18 cellular contexts compared by ENCODE assay signal in the genomic region with DNA sequence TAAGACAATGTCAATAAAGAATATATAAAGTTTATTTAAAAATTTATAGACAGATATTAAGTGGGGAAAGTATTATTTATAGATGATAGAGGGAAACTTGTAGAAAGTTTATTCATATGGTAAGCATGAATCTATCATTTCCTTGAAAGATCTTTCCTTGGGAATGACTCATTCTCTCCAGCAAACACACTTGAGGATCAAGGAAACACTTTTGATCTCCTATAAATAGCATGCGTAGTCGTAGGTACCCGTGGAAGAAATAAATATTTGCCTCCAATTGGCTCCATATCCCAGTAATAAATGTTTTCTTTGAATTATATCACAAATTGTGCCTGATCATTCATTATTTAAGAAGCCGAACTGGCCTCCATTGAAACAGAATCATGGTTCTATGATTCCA.
DNase-seq lines count a peak whose midpoint lies in the region; ATAC-seq, FAIRE-seq and TF ChIP-seq lines count a peak whose summit lies in the region.
"Had no signal": no experiment of that assay in that cellular context is flagged by ENCODE, and none has a peak within 500 bp of the region (broad histone marks: within the 10 kb centered on the region; RNA-seq: fewer than 3 reads in every experiment).

No MANE protein-coding gene starts in this region.

- no peak for TF ChIP-seq EP300 in HepG2 (IDR thresholded peaks at IDR 0.05; ENCODE audit: low read depth in 2 of 2, low read length in 2 of 2)
- TF ChIP-seq EP300 in HepG2 (CRISPR knock-in tag; IDR thresholded peaks at IDR 0.05; ENCODE audit: borderline replicate concordance), result no peak

- H2AFZ ChIP-seq in mesenchymal stem cell (ENCODE audit: low read depth, low read length) (no peak overlapping the region), HepG2 (ENCODE audit: low read length) (no peak overlapping the region)
- H2AFZ ChIP-seq: GM23338 had no signal

- H3K27ac ChIP-seq in mesenchymal stem cell (ENCODE audit: low read length, poor library complexity, severe bottlenecking) (no peak overlapping the region), HepG2 (ENCODE audit: extremely low read length, insufficient read depth, low read length) (no peak overlapping the region)
- H3K27ac ChIP-seq: 22Rv1; BLaER1 treated with 17β-estradiol and CSF1 and Interleukin-3, amounts not matched to agents 10 nM and 100 nM had no signal

- TF ChIP-seq CTCF in bronchial epithelial cell (IDR thresholded peaks at IDR 0.05; ENCODE audit: insufficient read depth, low read length, severe bottlenecking) (no peak), HepG2 (CRISPR knock-in tag; IDR thresholded peaks at IDR 0.05) (no peak)

- no peaks in the 10 kb centered on the region for H3K36me3 Mint-ChIP-seq in stimulated activated memory B cell treated with anti-CD40 and anti-IgM and Interleukin-4, amounts not matched to agents 10 μg/mL and 1 μg/mL and 100 μg/mL, for 72 hours
- H3K36me3 Mint-ChIP-seq: CD8-positive, alpha-beta T cell had no signal

- no peak for ATAC-seq in stimulated activated memory B cell treated with anti-CD40 and anti-IgM and Interleukin-4, amounts not matched to agents 10 μg/mL and 1 μg/mL and 100 μg/mL, for 72 hours
- no peak for ATAC-seq in HepG2
- ATAC-seq: CD8-positive, alpha-beta T cell; GM23338; HCT116 had no signal

- no peaks in the 10 kb centered on the region for H3K36me3 ChIP-seq in bronchial epithelial cell (ENCODE audit: control insufficient read depth, insufficient read depth, low read length)
- no peaks in the 10 kb centered on the region for H3K36me3 ChIP-seq in mesenchymal stem cell (ENCODE audit: control insufficient read depth in 1 of 2, insufficient read depth in 2 of 2, low read depth in 1 of 2, low read length in 2 of 2)
- H3K36me3 ChIP-seq in HepG2 (replicated peaks in 1 of 2; ENCODE audit: control insufficient read depth in 1 of 2, insufficient read depth in 2 of 2, low read length in 2 of 2), result no peaks in the 10 kb centered on the region
- H3K36me3 ChIP-seq: BLaER1 treated with 17β-estradiol and CSF1 and Interleukin-3, amounts not matched to agents 10 nM and 100 nM had no signal

- no peak overlapping the region for H3K18ac ChIP-seq in mesenchymal stem cell (ENCODE audit: low read depth in 1 of 2, low read length in 2 of 2)

- no peak overlapping the region for H3K9ac ChIP-seq in mesenchymal stem cell (ENCODE audit: low read length)
- no peak overlapping the region for H3K9ac ChIP-seq in HepG2 (ENCODE audit: insufficient read depth, low read depth, low read length)
- H3K9ac ChIP-seq: BLaER1 treated with 17β-estradiol and CSF1 and Interleukin-3, amounts not matched to agents 10 nM and 100 nM had no signal

- 45% methylated on average over 4 of the region's 4 CpGs for WGBS in mesenchymal stem cell
- whole genome bisulfite sequencing in HepG2 (ENCODE audit: low lambda C conversion rate), result 54% methylated on average over 4 of the region's 4 CpGs

- no peak overlapping the region for H3K4me3 Mint-ChIP-seq in stimulated activated memory B cell treated with anti-CD40 and anti-IgM and Interleukin-4, amounts not matched to agents 10 μg/mL and 1 μg/mL and 100 μg/mL, for 72 hours
- H3K4me3 Mint-ChIP-seq: B cell; CD8-positive, alpha-beta T cell; GM23338; HFFc6 had no signal

- no peak overlapping the region for H3K14ac ChIP-seq in mesenchymal stem cell (ENCODE audit: low read length in 2 of 2)

- no peak overlapping the region for H4K8ac ChIP-seq in mesenchymal stem cell (ENCODE audit: low read length)

- H3K27ac Mint-ChIP-seq in stimulated activated memory B cell treated with anti-CD40 and anti-IgM and Interleukin-4, amounts not matched to agents 10 μg/mL and 1 μg/mL and 100 μg/mL, for 72 hours, result no peak overlapping the region
- H3K27ac Mint-ChIP-seq: B cell; CD8-positive, alpha-beta T cell; GM23338; HFFc6 had no signal

- TF ChIP-seq RAD21 in HepG2 (CRISPR knock-in tag; IDR thresholded peaks at IDR 0.05), result no peak

- H3K27me3 ChIP-seq in bronchial epithelial cell (ENCODE audit: control insufficient read depth, insufficient read depth, low read length) (no peaks in the 10 kb centered on the region), mesenchymal stem cell (ENCODE audit: control insufficient read depth in 1 of 2, insufficient read depth in 1 of 2, low read length in 2 of 2) (peaks cover 5 to 26% of the 10 kb centered on the region in 2 experiments), HepG2 (ENCODE audit: control insufficient read depth in 1 of 2, insufficient read depth in 2 of 2, low read length in 2 of 2) (no peaks in the 10 kb centered on the region)
- H3K27me3 ChIP-seq: BLaER1 treated with 17β-estradiol and CSF1 and Interleukin-3, amounts not matched to agents 10 nM and 100 nM had no signal

- H2BK5ac ChIP-seq in mesenchymal stem cell (ENCODE audit: low read depth, low read length, poor library complexity, severe bottlenecking), result no peak overlapping the region

- no peaks in the 10 kb centered on the region for H4K20me1 ChIP-seq in HepG2 (ENCODE audit: insufficient read depth, low read length)
- H4K20me1 ChIP-seq: BLaER1 treated with 17β-estradiol and CSF1 and Interleukin-3, amounts not matched to agents 10 nM and 100 nM had no signal

- H3K79me1 ChIP-seq in mesenchymal stem cell (replicated peaks; ENCODE audit: low read length, poor library complexity, severe bottlenecking), result no peaks in the 10 kb centered on the region

- TF ChIP-seq POLR2A in HepG2 (IDR thresholded peaks at IDR 0.05; ENCODE audit: insufficient read depth in 1 of 2, low read depth in 2 of 2, low read length in 2 of 2), result no peak

- no TSS peak for BruUV-seq in HepG2 (replicated peaks; lab: Mats Ljungman, UMichigan)

- peaks cover 14% of the 10 kb centered on the region for H3K27me3 Mint-ChIP-seq in stimulated activated memory B cell treated with anti-CD40 and anti-IgM and Interleukin-4, amounts not matched to agents 10 μg/mL and 1 μg/mL and 100 μg/mL, for 72 hours

- no peak overlapping the region for H3K23ac ChIP-seq in mesenchymal stem cell (ENCODE audit: low read length in 2 of 2)

- no peak overlapping the region for H2AK5ac ChIP-seq in mesenchymal stem cell (ENCODE audit: low read length, severe bottlenecking)

- in situ Hi-C loops in ACHN (cut with HindIII; ENCODE audit: low pct_ligation_motif_present, low pct_unique_long_range_greater_than_20kb, low sequenced_read_pairs), result no loop called here
- in situ Hi-C loops in HepG2 (cut with HindIII; ENCODE audit: extremely low pct_ligation_motif_present, low pct_unique_long_range_greater_than_20kb), result no loop called here

- H3K4me2 ChIP-seq in mesenchymal stem cell (ENCODE audit: low read length, poor library complexity, severe bottlenecking) (no peak overlapping the region), HepG2 (ENCODE audit: low read depth, low read length) (no peak overlapping the region)
- H3K4me2 ChIP-seq: BLaER1 treated with 17β-estradiol and CSF1 and Interleukin-3, amounts not matched to agents 10 nM and 100 nM; GM23338 had no signal

- no peaks in the 10 kb centered on the region for H3K9me3 ChIP-seq in mesenchymal stem cell (ENCODE audit: control insufficient read depth, low read length)
- no peaks in the 10 kb centered on the region for H3K9me3 ChIP-seq in HepG2 (ENCODE audit: low read length)
- H3K9me3 ChIP-seq: BLaER1 treated with 17β-estradiol and CSF1 and Interleukin-3, amounts not matched to agents 10 nM and 100 nM had no signal

- H3K4me1 ChIP-seq in mesenchymal stem cell (ENCODE audit: control insufficient read depth, insufficient read depth, low read depth, low read length), result no peaks in the 10 kb centered on the region
- no peaks in the 10 kb centered on the region for H3K4me1 ChIP-seq in HepG2 (ENCODE audit: insufficient read depth, low read length)

- no peak overlapping the region for H2BK120ac ChIP-seq in mesenchymal stem cell (ENCODE audit: low read depth, low read length)

- peak; percentile 36 for DNase-seq in DMS53 (lab: John Stamatoyannopoulos, UW)
- no peak for DNase-seq in DMS53 treated with DMSO at 0.1 percent for 48 hours (lab: John Stamatoyannopoulos, UW; ENCODE audit: unreplicated experiment)
- DNase-seq in bronchial epithelial cell (ENCODE audit: low read depth), result peak; percentile 31
- peak; percentile 2 for DNase-seq in mesenchymal stem cell
- DNase-seq in ACHN, result no peak
- DNase-seq in HepG2 (ENCODE audit: low spot score), result no peak
- DNase-seq: CD8-positive, alpha-beta T cell; DMS 273 treated with DMSO at 0.1 percent for 48 hours; DMS79; GDM1; HFFc6 had no signal

- H2BK12ac ChIP-seq in mesenchymal stem cell (ENCODE audit: low read length in 2 of 2), result no peak overlapping the region

- H3K4me3 ChIP-seq in bronchial epithelial cell (ENCODE audit: low read depth, low read length), result no peak overlapping the region
- H3K4me3 ChIP-seq in mesenchymal stem cell (ENCODE audit: insufficient read depth in 1 of 2, low read depth in 1 of 2, low read length in 2 of 2), result no peak overlapping the region
- no peak overlapping the region for H3K4me3 ChIP-seq in HepG2 (replicated peaks in 1 of 3; ENCODE audit: insufficient read depth in 1 of 3, low read depth in 2 of 3, low read length in 3 of 3)
- H3K4me3 ChIP-seq: BLaER1 treated with 17β-estradiol and CSF1 and Interleukin-3, amounts not matched to agents 10 nM and 100 nM; GM23338 had no signal

- FAIRE-seq in bronchial epithelial cell (lab: Jason Lieb, UNC) (no peak), HepG2 (lab: Jason Lieb, UNC) (no peak)
- FAIRE-seq: H54 had no signal

- POLR2A ChIA-PET in HepG2 (lab: Yijun Ruan, JAX), result no interaction called here

- no peaks in the 10 kb centered on the region for H3K9me3 Mint-ChIP-seq in stimulated activated memory B cell treated with anti-CD40 and anti-IgM and Interleukin-4, amounts not matched to agents 10 μg/mL and 1 μg/mL and 100 μg/mL, for 72 hours
- H3K9me3 Mint-ChIP-seq: CD8-positive, alpha-beta T cell; GM23338 had no signal

- CTCF ChIA-PET in HepG2 (lab: Yijun Ruan, JAX; ENCODE audit: low intra/inter-chr PET ratio, low total read pairs), result no interaction called here

- no peaks in the 10 kb centered on the region for H3K79me2 ChIP-seq in HepG2 (ENCODE audit: insufficient read depth, low read length)

- no peaks in the 10 kb centered on the region for H3K4me1 Mint-ChIP-seq in stimulated activated memory B cell treated with anti-CD40 and anti-IgM and Interleukin-4, amounts not matched to agents 10 μg/mL and 1 μg/mL and 100 μg/mL, for 72 hours
- H3K4me1 Mint-ChIP-seq: B cell had no signal

- H4K91ac ChIP-seq in mesenchymal stem cell (ENCODE audit: low read length), result no peak overlapping the region

- intact Hi-C loops in HepG2 (cut with micrococcal nuclease; ENCODE audit: unreplicated experiment), result no loop called here

- H2BK15ac ChIP-seq in mesenchymal stem cell (ENCODE audit: low read depth, poor library complexity, severe bottlenecking), result no peak overlapping the region

- no peak overlapping the region for H3K4ac ChIP-seq in mesenchymal stem cell (ENCODE audit: low read depth in 1 of 2, low read length in 2 of 2)

TF ChIP-seq in HepG2, 621 proteins besides CTCF, POLR2A, EP300 and RAD21 (continues in another document):
- no peak for TF ChIP-seq ZNF883 (CRISPR knock-in tag; IDR thresholded peaks at IDR 0.05; ENCODE audit: not compliant biosample characterization)

Comparison
In these comparisons a context has a peak if more than half of its experiments do, and no peak if none do; other contexts are left out.
1. DNase-seq: peak in DMS53 (single experiment), bronchial epithelial cell (single experiment) and mesenchymal stem cell (single experiment); none in DMS53 treated with DMSO at 0.1 percent for 48 hours (single experiment), ACHN (single experiment) and HepG2 (single experiment).